12 cellular contexts compared by ENCODE assay signal in the genomic region with DNA sequence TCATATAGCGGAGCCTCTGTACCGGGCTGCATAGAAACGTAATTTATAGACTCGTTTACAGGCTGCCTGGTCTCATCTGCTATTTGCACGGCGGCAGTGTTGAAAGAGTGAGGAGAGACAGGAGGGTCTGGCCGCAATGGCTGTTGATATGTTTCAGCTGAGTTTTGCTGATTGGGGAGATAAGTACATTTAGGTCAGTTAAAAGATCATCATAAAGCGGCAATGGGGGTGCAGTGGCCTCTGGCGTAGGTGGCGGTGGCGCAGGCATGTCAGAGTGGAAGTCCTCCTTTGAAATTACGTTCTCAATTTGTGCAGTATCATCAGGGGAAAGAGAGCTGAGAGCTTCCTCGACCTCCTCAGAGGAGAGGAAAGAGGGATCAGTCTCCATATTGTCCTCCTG. TPM values are rescaled to one million over a fixed set of nuclear protein-coding genes. Genes with fewer than 3 reads are reported as not detected.
"Had no signal": no experiment of that assay in that cellular context is flagged by ENCODE, and none has a peak within 500 bp of the region (broad histone marks: within the 10 kb centered on the region; RNA-seq: fewer than 3 reads in every experiment).

No MANE protein-coding gene starts in this region.

RNA-seq across cellular contexts. Expression of gene GLS2, which starts 11.9 kb away (rescaled TPM):
- total RNA-seq: ascending aorta had no signal

RNA-seq across cellular contexts. Expression of gene MIP, which starts 45.4 kb away (rescaled TPM):
- total RNA-seq: activated B cell treated with CpG ODN at 0.5 μM for 24 hours; activated CD4-positive, alpha-beta memory T cell treated with anti-CD3 and anti-CD28 coated beads for 36 hours; activated CD4-positive, alpha-beta T cell treated with anti-CD3 and anti-CD28 coated beads, Interleukin-2, amount 10 ng/mL, durations not matched to agents 24 days and 14 days; activated CD8-positive, alpha-beta memory T cell treated with anti-CD3 and anti-CD28 coated beads for 36 hours; activated CD8-positive, alpha-beta T cell treated with anti-CD3 and anti-CD28 coated beads for 36 hours; activated naive CD8-positive, alpha-beta T cell treated with anti-CD3 and anti-CD28 coated beads, Interleukin-2, amount 10 ng/mL, durations not matched to agents 7 days and 5 days; activated T-helper 2 cell treated with anti-CD3 and anti-CD28 coated beads, Interferon-gamma antibody, Interleukin-2, Interleukin-4, amounts not matched to agents 10 μg/mL and 5 μg/mL and 100 μg/mL, durations not matched to agents 14 hours and 24 hours and 36 hours; ascending aorta; cardiac muscle cell; cerebellum; T-cell; T-helper 1 cell treated with Interleukin-12 subunit alpha and Interleukin-12 subunit beta and Interleukin-4 antibody, amounts not matched to agents 30 ng/mL and 1 ng/mL, for 36 hours had no signal
